ENCODE assay signal across 36 cellular contexts in genomic region chr6:150543178-150543577, GRCh38. TPM values are rescaled to one million over a fixed set of nuclear protein-coding genes. Genes with fewer than 3 reads are reported as not detected.
"Had no signal": no experiment of that assay in that cellular context is flagged by ENCODE, and none has a peak within 500 bp of the region (broad histone marks: within the 10 kb centered on the region; RNA-seq: fewer than 3 reads in every experiment).

No MANE protein-coding gene starts in this region.

- H3K4me3 ChIP-seq: MG63 had no signal

- H3K9me3 ChIP-seq: MG63 had no signal

- H3K36me3 ChIP-seq: MG63 had no signal

- DNase-seq: Karpas-422, Kasumi-1, MG63, MM.1S, MV-4-11, NCI-H1048, NCI-H1092, NCI-H1092 treated with DMSO at 0.1 percent for 48 hours, NCI-H1105, NCI-H1105 treated with DMSO at 0.1 percent for 48 hours, NCI-H1417, NCI-H1417 treated with DMSO at 0.1 percent for 48 hours, NCI-H1436, NCI-H1436 treated with DMSO at 0.1 percent for 48 hours, NCI-H146, NCI-H1694, NCI-H1694 treated with DMSO at 0.1 percent for 48 hours, NCI-H187, NCI-H187 treated with DMSO at 0.1 percent for 48 hours, NCI-H1930, NCI-H2029, NCI-H2029 treated with DMSO at 0.1 percent for 48 hours, NCI-H2081, NCI-H2081 treated with DMSO at 0.1 percent for 48 hours, NCI-H2107, NCI-H2171, NCI-H2171 treated with DMSO at 0.1 percent for 48 hours, NCI-H2227 treated with DMSO at 0.1 percent for 48 hours, NCI-H226, NCI-H345, NCI-H446, NCI-H446 treated with DMSO at 0.1 percent for 48 hours, NCI-H510A, NCI-H510A treated with DMSO at 0.1 percent for 48 hours had no signal

RNA-seq across cellular contexts. Expression of gene PLEKHG1, which starts 56.5 kb away (rescaled TPM):
- total RNA-seq: LHCN-M2, M059J had no signal
